Comparison of ENCODE assay signal across 23 cellular contexts in the genomic region with DNA sequence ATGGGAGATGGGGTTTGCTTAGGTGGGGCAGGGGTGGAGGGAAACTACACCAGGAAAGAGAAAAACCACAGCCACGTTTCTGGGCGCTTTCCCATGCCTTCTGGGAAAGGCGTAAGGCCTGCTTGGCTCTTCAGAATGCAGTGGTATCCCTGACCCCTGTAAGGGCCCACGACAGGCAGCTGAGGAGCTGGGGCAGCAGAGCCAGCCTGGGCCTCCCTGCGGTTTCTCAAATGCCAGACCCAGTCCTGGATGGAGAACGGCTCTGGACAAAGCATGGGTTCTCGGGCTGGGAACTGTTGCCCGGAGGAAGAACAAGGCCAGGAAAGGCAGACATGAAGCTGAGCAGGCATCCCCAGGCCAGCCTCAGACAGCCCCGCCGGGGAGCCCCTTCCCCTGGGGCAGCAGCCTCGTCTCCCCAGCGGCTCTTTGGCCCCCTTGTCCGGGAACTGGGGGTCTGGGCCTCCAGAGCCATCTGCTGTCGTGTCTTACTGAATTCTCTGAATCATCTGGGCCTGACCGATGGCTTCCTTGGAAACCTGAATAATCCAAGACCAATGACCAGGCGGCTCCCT.
A peak's percentile ranks its signal among the peaks of the same experiment; 100 is the strongest.
DNase-seq lines count a peak whose midpoint lies in the region; ATAC-seq and TF ChIP-seq lines count a peak whose summit lies in the region.
"Had no signal": no experiment of that assay in that cellular context is flagged by ENCODE, and none has a peak within 500 bp of the region (broad histone marks: within the 10 kb centered on the region; RNA-seq: fewer than 3 reads in every experiment).

No MANE protein-coding gene starts in this region.

- H2AK5ac ChIP-seq in trophoblast cell (ENCODE audit: low read length) = no peak overlapping the region

- H2BK120ac ChIP-seq in trophoblast cell (ENCODE audit: insufficient read depth, low read length, poor library complexity) = no peak overlapping the region

- H2BK12ac ChIP-seq in trophoblast cell (ENCODE audit: low read length) = no peak overlapping the region

- H3K27me3 ChIP-seq in ectodermal cell (ENCODE audit: control insufficient read depth, insufficient read depth, low read length, poor library complexity, severe bottlenecking) (no peaks in the 10 kb centered on the region), trophoblast cell (ENCODE audit: insufficient read depth, low read length) (no peaks in the 10 kb centered on the region), right lobe of liver (no peaks in the 10 kb centered on the region)
- H3K27me3 ChIP-seq: BLaER1, SJSA1 had no signal

- DNase-seq in trophoblast cell (no peak), Right ventricle myocardium inferior (ENCODE audit: missing footprints) (no peak), right lobe of liver (no peak)
- DNase-seq: CD4-positive, alpha-beta T cell; H9; Karpas-422; MV-4-11; NCI-H1105 treated with DMSO at 0.1 percent for 48 hours; NCI-H146; NCI-H1930; NCI-H2107; NCI-H446; NCI-H524 treated with DMSO at 0.1 percent for 48 hours; NCI-H774; PC-3 had no signal

- H3K14ac ChIP-seq in trophoblast cell (ENCODE audit: low read length) = no peak overlapping the region

- H3K9ac ChIP-seq in trophoblast cell (ENCODE audit: low read length) = no peak overlapping the region
- H3K9ac ChIP-seq: BLaER1 had no signal

- no peak overlapping the region for H4K12ac ChIP-seq in trophoblast cell (ENCODE audit: low read depth, low read length)

- ATAC-seq in GM18858 (IDR thresholded peaks at IDR 0.05; ENCODE audit: unreplicated experiment) = no peak
- ATAC-seq in Right ventricle myocardium inferior = no peak
- no peak for ATAC-seq in right lobe of liver
- ATAC-seq in HG03520 (IDR thresholded peaks at IDR 0.05; ENCODE audit: unreplicated experiment) = no peak
- ATAC-seq: PC-3 had no signal

- intact Hi-C loops in Right ventricle myocardium inferior (cut with DNase I) (no loop called here), right lobe of liver (cut with DNase I) (no loop called here)

- H3K4me1 ChIP-seq in ectodermal cell (ENCODE audit: control insufficient read depth, insufficient read depth, low read length) (peaks cover 15% of the 10 kb centered on the region), mesodermal cell (ENCODE audit: control insufficient read depth, insufficient read depth, low read length, poor library complexity, severe bottlenecking) (peaks cover 15% of the 10 kb centered on the region), trophoblast cell (ENCODE audit: control insufficient read depth in 1 of 2, insufficient read depth in 2 of 2, low read length in 2 of 2) (peaks cover 2 to 9% of the 10 kb centered on the region in 2 experiments), right lobe of liver (no peaks in the 10 kb centered on the region)
- H3K4me1 ChIP-seq: SJSA1 had no signal

- no peaks in the 10 kb centered on the region for H3K79me1 ChIP-seq in trophoblast cell (ENCODE audit: low read length)

- H3K18ac ChIP-seq in trophoblast cell (ENCODE audit: low read length) = no peak overlapping the region

- peak overlapping the region; percentile 9 for H3K27ac ChIP-seq in KOPT-K1 (ENCODE audit: low read depth, low read length, poor library complexity, severe bottlenecking)
- H3K27ac ChIP-seq in ectodermal cell (ENCODE audit: insufficient read depth, low read depth, low read length, poor library complexity, severe bottlenecking) = peak overlapping the region; percentile 32
- peak overlapping the region; percentile 8 for H3K27ac ChIP-seq in mesodermal cell (ENCODE audit: low read depth, low read length, severe bottlenecking)
- H3K27ac ChIP-seq in trophoblast cell (ENCODE audit: low read depth, low read length) = no peak overlapping the region
- no peak overlapping the region for H3K27ac ChIP-seq in right lobe of liver
- H3K27ac ChIP-seq: BLaER1, SJSA1 had no signal

- no peak overlapping the region for H2AFZ ChIP-seq in trophoblast cell (ENCODE audit: insufficient read depth, low read length, poor library complexity)
- H2AFZ ChIP-seq: GM23338 had no signal

- H3K4me3 ChIP-seq in ectodermal cell (ENCODE audit: insufficient read depth, low read depth, low read length) (no peak overlapping the region), mesodermal cell (ENCODE audit: extremely low read depth, insufficient read depth, low read length, poor library complexity, severe bottlenecking) (no peak overlapping the region), trophoblast cell (ENCODE audit: low read depth, low read length) (no peak overlapping the region), right lobe of liver (no peak overlapping the region)
- H3K4me3 ChIP-seq: BLaER1, GM23338, SJSA1 had no signal

- H3K36me3 ChIP-seq in KOPT-K1 (ENCODE audit: insufficient read depth, low read length) = no peaks in the 10 kb centered on the region
- H3K36me3 ChIP-seq in ectodermal cell (ENCODE audit: control insufficient read depth, insufficient read depth, low read length) = no peaks in the 10 kb centered on the region
- H3K36me3 ChIP-seq in mesodermal cell (ENCODE audit: control insufficient read depth, insufficient read depth, low read length) = no peaks in the 10 kb centered on the region
- no peaks in the 10 kb centered on the region for H3K36me3 ChIP-seq in trophoblast cell (ENCODE audit: control insufficient read depth in 1 of 2, insufficient read depth in 2 of 2, low read length in 2 of 2)
- no peaks in the 10 kb centered on the region for H3K36me3 ChIP-seq in right lobe of liver
- H3K36me3 ChIP-seq: BLaER1, SJSA1 had no signal

- TF ChIP-seq CTCF in right lobe of liver (IDR thresholded peaks at IDR 0.05) = no peak

- peak overlapping the region; percentile 22 for H4K91ac ChIP-seq in trophoblast cell (ENCODE audit: low read depth, low read length)

- no peak overlapping the region for H3K4me2 ChIP-seq in trophoblast cell (ENCODE audit: low read length)
- H3K4me2 ChIP-seq: BLaER1, GM23338 had no signal

- no peak for TF ChIP-seq POLR2A in right lobe of liver (IDR thresholded peaks at IDR 0.05)

- H3K79me2 ChIP-seq in trophoblast cell (ENCODE audit: control insufficient read depth, insufficient read depth, low read length, poor library complexity) = no peaks in the 10 kb centered on the region

- no peak overlapping the region for H3K4ac ChIP-seq in trophoblast cell (ENCODE audit: low read depth, low read length)

- H3K9me3 ChIP-seq in KOPT-K1 (ENCODE audit: insufficient read depth, low read length, poor library complexity, severe bottlenecking) = peaks cover 6% of the 10 kb centered on the region
- no peaks in the 10 kb centered on the region for H3K9me3 ChIP-seq in ectodermal cell (ENCODE audit: control insufficient read depth, low read length)
- no peaks in the 10 kb centered on the region for H3K9me3 ChIP-seq in mesodermal cell (ENCODE audit: control insufficient read depth, low read length)
- H3K9me3 ChIP-seq in trophoblast cell (ENCODE audit: insufficient read depth, low read depth, low read length) = peaks cover 1% of the 10 kb centered on the region
- H3K9me3 ChIP-seq in right lobe of liver = no peaks in the 10 kb centered on the region
- H3K9me3 ChIP-seq: BLaER1, SJSA1 had no signal

- 86 to 89% methylated on average over 16 of the region's 16 CpGs for WGBS in ectodermal cell, 2 experiments
- 85 to 88% methylated on average over 15 to 16 of the region's 16 CpGs for WGBS in mesodermal cell (ENCODE audit: insufficient coverage in 2 of 2), 2 experiments
- WGBS in trophoblast cell (ENCODE audit: extremely low coverage, insufficient coverage, insufficient read length) = no CpG with 5 or more reads among the region's 16 CpGs
- WGBS in right lobe of liver (ENCODE audit: insufficient coverage, low coverage, low lambda C conversion rate, missing lambda C conversion rate) = 49% methylated on average over 3 of the region's 16 CpGs

- H2BK5ac ChIP-seq in trophoblast cell (ENCODE audit: low read depth, low read length, poor library complexity) = no peak overlapping the region

- H3K23ac ChIP-seq in trophoblast cell (ENCODE audit: low read length) = no peak overlapping the region

- no peak overlapping the region for H4K8ac ChIP-seq in trophoblast cell (ENCODE audit: low read depth, low read length)

Comparison
In these comparisons a context has a peak if more than half of its experiments do, and no peak if none do; other contexts are left out.
1. H3K27ac ChIP-seq: peak in KOPT-K1 (single experiment), ectodermal cell (single experiment) and mesodermal cell (single experiment); none in trophoblast cell (single experiment) and right lobe of liver (0 of 3).